19 cellular contexts compared by ENCODE assay signal in the genomic region with DNA sequence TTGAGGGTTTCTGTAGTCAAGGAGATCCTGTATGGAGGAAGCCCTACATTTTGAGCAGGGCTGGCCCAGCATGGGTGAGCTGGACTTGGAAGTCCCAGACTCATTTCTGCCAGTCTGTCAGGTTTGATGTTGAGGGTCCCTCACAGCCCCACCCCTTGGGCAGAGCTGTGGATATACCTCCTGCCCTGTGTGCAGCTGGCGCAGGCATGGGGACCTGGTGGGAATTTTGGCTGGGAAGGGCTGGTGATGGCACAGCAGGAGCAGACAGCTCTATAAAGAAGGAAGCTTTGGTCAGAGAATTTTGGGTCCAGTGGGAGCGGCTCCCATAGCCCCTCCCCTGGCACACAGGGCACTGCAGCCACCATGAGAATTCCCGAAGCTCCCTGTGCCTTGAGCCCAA.
"Had no signal": no experiment of that assay in that cellular context is flagged by ENCODE, and none has a peak within 500 bp of the region (broad histone marks: within the 10 kb centered on the region; RNA-seq: fewer than 3 reads in every experiment).

No MANE protein-coding gene starts in this region.

- H3K4me1 Mint-ChIP-seq: naive B cell had no signal

- H3K4me3 ChIP-seq: ascending aorta, breast epithelium, left ventricle myocardium inferior, smooth muscle cell, suprapubic skin, upper lobe of right lung had no signal

- H3K27me3 Mint-ChIP-seq: activated CD4-positive, alpha-beta T cell treated with anti-CD3 and anti-CD28 coated beads, Interleukin-2, amount 10 ng/mL, durations not matched to agents 7 days and 5 days; activated T-cell treated with anti-CD3 and anti-CD28 coated beads, Interleukin-2, amount 50 U/mL, for 24 hours had no signal

- H3K27ac ChIP-seq: ascending aorta, breast epithelium, left ventricle myocardium inferior, suprapubic skin, upper lobe of right lung had no signal

- H3K9me3 ChIP-seq: ascending aorta, breast epithelium, left ventricle myocardium inferior, suprapubic skin, upper lobe of right lung had no signal

- H3K4me2 ChIP-seq: smooth muscle cell had no signal

- DNase-seq: activated CD4-positive, alpha-beta T cell treated with anti-CD3 and anti-CD28 coated beads, Interleukin-2, amount 10 ng/mL, durations not matched to agents 7 days and 5 days; activated CD4-positive, CD25-positive, alpha-beta regulatory T cell; activated naive CD4-positive, alpha-beta T cell treated with anti-CD3 and anti-CD28 coated beads, Interleukin-2, amount 10 ng/mL, durations not matched to agents 7 days and 5 days; activated T-cell treated with anti-CD3 and anti-CD28 coated beads, Interleukin-2, amount 50 U/mL, for 24 hours; cerebellar nuclear complex; hippocampal formation; kidney; left ventricle myocardium inferior; naive B cell; right cardiac atrium; stimulated activated CD4-positive, alpha-beta T cell treated with anti-CD3 and anti-CD28 coated beads, Interleukin-4, amount 100 ng/mL, for 4 hours; stimulated activated CD8-positive, alpha-beta memory T cell treated with anti-CD3 and anti-CD28 coated beads, Interleukin-4, amount 100 ng/mL, for 48 hours; stimulated activated naive CD4-positive, alpha-beta T cell treated with Interleukin-2 at 50 U/mL for 16 hours; upper lobe of right lung had no signal

- H3K4me1 ChIP-seq: breast epithelium, upper lobe of right lung had no signal

- H3K9me3 Mint-ChIP-seq: activated CD4-positive, alpha-beta T cell treated with anti-CD3 and anti-CD28 coated beads, Interleukin-2, amount 10 ng/mL, durations not matched to agents 7 days and 5 days; activated naive CD4-positive, alpha-beta T cell treated with anti-CD3 and anti-CD28 coated beads, Interleukin-2, amount 10 ng/mL, durations not matched to agents 7 days and 5 days; activated T-cell treated with anti-CD3 and anti-CD28 coated beads, Interleukin-2, amount 50 U/mL, for 24 hours had no signal

- H3K27me3 ChIP-seq: ascending aorta, breast epithelium, suprapubic skin, upper lobe of right lung had no signal

- H3K4me3 Mint-ChIP-seq: activated CD4-positive, alpha-beta T cell treated with anti-CD3 and anti-CD28 coated beads, Interleukin-2, amount 10 ng/mL, durations not matched to agents 7 days and 5 days; activated naive CD4-positive, alpha-beta T cell treated with anti-CD3 and anti-CD28 coated beads, Interleukin-2, amount 10 ng/mL, durations not matched to agents 7 days and 5 days; activated T-cell treated with anti-CD3 and anti-CD28 coated beads, Interleukin-2, amount 50 U/mL, for 24 hours; naive B cell had no signal

- H3K36me3 Mint-ChIP-seq: activated naive CD4-positive, alpha-beta T cell treated with anti-CD3 and anti-CD28 coated beads, Interleukin-2, amount 10 ng/mL, durations not matched to agents 7 days and 5 days; naive B cell had no signal

- H3K27ac Mint-ChIP-seq: activated CD4-positive, alpha-beta T cell treated with anti-CD3 and anti-CD28 coated beads, Interleukin-2, amount 10 ng/mL, durations not matched to agents 7 days and 5 days; activated naive CD4-positive, alpha-beta T cell treated with anti-CD3 and anti-CD28 coated beads, Interleukin-2, amount 10 ng/mL, durations not matched to agents 7 days and 5 days; activated T-cell treated with anti-CD3 and anti-CD28 coated beads, Interleukin-2, amount 50 U/mL, for 24 hours; naive B cell had no signal

- H3K36me3 ChIP-seq: ascending aorta, breast epithelium, left ventricle myocardium inferior, suprapubic skin, upper lobe of right lung had no signal

- ATAC-seq: esophagus mucosa, right cardiac atrium, upper lobe of right lung had no signal
